8 cellular contexts compared by ENCODE assay signal in genomic region chr14:70941637-70942341, GRCh38. TPM values are rescaled to one million over a fixed set of nuclear protein-coding genes. Genes with fewer than 3 reads are reported as not detected.
DNase-seq lines count a peak whose midpoint lies in the region; ATAC-seq and TF ChIP-seq lines count a peak whose summit lies in the region.
"Not testable (repeated sequence)": the region's sequence is repeated elsewhere in the genome, so short reads cannot be mapped to it uniquely, and the experiment has no call there.

No MANE protein-coding gene starts in this region.

- not testable (repeated sequence) for H3K27ac ChIP-seq in upper lobe of right lung

- not testable (repeated sequence) for H3K36me3 ChIP-seq in upper lobe of right lung

- not testable (repeated sequence) for H3K9me3 ChIP-seq in T-helper 17 cell (ENCODE audit: control insufficient read depth, low read length, poor library complexity, severe bottlenecking); upper lobe of right lung

- not testable (repeated sequence) for H3K27me3 Mint-ChIP-seq in T-helper 17 cell; activated CD4-positive, alpha-beta memory T cell treated with anti-CD3 and anti-CD28 coated beads for 36 hours; activated T-helper 1 cell treated with anti-CD3 and anti-CD28 coated beads, Interleukin-12 subunit alpha, Interleukin-12 subunit beta, Interleukin-2, Interleukin-4 antibody, amounts not matched to agents 30 ng/mL and 10 ng/mL and 1 ng/mL, durations not matched to agents 14 hours and 24 hours and 36 hours (ENCODE audit: insufficient read depth); activated naive CD8-positive, alpha-beta T cell treated with anti-CD3 and anti-CD28 coated beads, Interleukin-2, amount 10 ng/mL, durations not matched to agents 7 days and 5 days

- DNase-seq in T-helper 17 cell (peak; percentile 39 to 77 (median 63)), left colon (peak; percentile 30 to 52), upper lobe of right lung (peak; percentile 82)
- DNase-seq in activated CD4-positive, alpha-beta memory T cell treated with anti-CD3 and anti-CD28 coated beads for 36 hours: peak; percentile 91
- peak; percentile 74 for DNase-seq in activated T-helper 1 cell treated with anti-CD3 and anti-CD28 coated beads, Interleukin-12 subunit alpha, Interleukin-12 subunit beta, Interleukin-2, Interleukin-4 antibody, amounts not matched to agents 30 ng/mL and 10 ng/mL and 1 ng/mL, durations not matched to agents 14 hours and 24 hours and 36 hours (ENCODE audit: low spot score)
- peak; percentile 72 for DNase-seq in activated naive CD8-positive, alpha-beta T cell treated with anti-CD3 and anti-CD28 coated beads, Interleukin-2, amount 10 ng/mL, durations not matched to agents 7 days and 5 days
- DNase-seq in stimulated activated CD4-positive, alpha-beta T cell treated with anti-CD3 and anti-CD28 coated beads, Interleukin-15, amount 100 ng/mL, for 48 hours (ENCODE audit: low read depth in 2 of 2): peak; percentile 26 to 46
- DNase-seq in stimulated activated CD8-positive, alpha-beta memory T cell treated with anti-CD3 and anti-CD28 coated beads, Interleukin-15, amount 100 ng/mL, for 4 hours (ENCODE audit: low read depth in 2 of 2): peak; percentile 15 to 22

- TF ChIP-seq CTCF in upper lobe of right lung (IDR thresholded peaks at IDR 0.05): not testable (repeated sequence)

- POLR2A ChIA-PET in activated CD4-positive, alpha-beta memory T cell treated with anti-CD3 and anti-CD28 coated beads for 36 hours (lab: Charles Lee): interaction anchor here (1.1 to 1.4 kb wide), 2 partner anchors 11 to 34 kb away, joined by 3 to 4 read pairs; partner anchors contain the start of gene PCNX1
- POLR2A ChIA-PET in activated naive CD8-positive, alpha-beta T cell treated with anti-CD3 and anti-CD28 coated beads, Interleukin-2, amount 10 ng/mL, durations not matched to agents 7 days and 5 days (lab: Charles Lee): interaction anchor here (0.9 to 2.2 kb wide), 6 partner anchors 11 to 56 kb away, joined by 3 to 14 read pairs (median 6); partner anchors contain the start of gene PCNX1

- H3K27me3 ChIP-seq in upper lobe of right lung: not testable (repeated sequence)

- H3K4me3 ChIP-seq in upper lobe of right lung: not testable (repeated sequence)

- not testable (repeated sequence) for H3K36me3 Mint-ChIP-seq in T-helper 17 cell (ENCODE audit: low read depth)
- H3K36me3 Mint-ChIP-seq in activated CD4-positive, alpha-beta memory T cell treated with anti-CD3 and anti-CD28 coated beads for 36 hours: peaks cover 56% of the 10 kb centered on the region
- H3K36me3 Mint-ChIP-seq in activated T-helper 1 cell treated with anti-CD3 and anti-CD28 coated beads, Interleukin-12 subunit alpha, Interleukin-12 subunit beta, Interleukin-2, Interleukin-4 antibody, amounts not matched to agents 30 ng/mL and 10 ng/mL and 1 ng/mL, durations not matched to agents 14 hours and 24 hours and 36 hours (ENCODE audit: low read depth): peaks cover 68% of the 10 kb centered on the region
- H3K36me3 Mint-ChIP-seq in activated naive CD8-positive, alpha-beta T cell treated with anti-CD3 and anti-CD28 coated beads, Interleukin-2, amount 10 ng/mL, durations not matched to agents 7 days and 5 days: peaks cover 85% of the 10 kb centered on the region

- peak overlapping the region; percentile 93 for H3K27ac Mint-ChIP-seq in T-helper 17 cell
- H3K27ac Mint-ChIP-seq in activated CD4-positive, alpha-beta memory T cell treated with anti-CD3 and anti-CD28 coated beads for 36 hours: peak overlapping the region; percentile 86
- H3K27ac Mint-ChIP-seq in activated T-helper 1 cell treated with anti-CD3 and anti-CD28 coated beads, Interleukin-12 subunit alpha, Interleukin-12 subunit beta, Interleukin-2, Interleukin-4 antibody, amounts not matched to agents 30 ng/mL and 10 ng/mL and 1 ng/mL, durations not matched to agents 14 hours and 24 hours and 36 hours: peak overlapping the region; percentile 82
- peak overlapping the region; percentile 78 for H3K27ac Mint-ChIP-seq in activated naive CD8-positive, alpha-beta T cell treated with anti-CD3 and anti-CD28 coated beads, Interleukin-2, amount 10 ng/mL, durations not matched to agents 7 days and 5 days

- ATAC-seq in T-helper 17 cell: peak; percentile 65
- not testable (repeated sequence) for ATAC-seq in activated naive CD8-positive, alpha-beta T cell treated with anti-CD3 and anti-CD28 coated beads, Interleukin-2, amount 10 ng/mL, durations not matched to agents 7 days and 5 days (ENCODE audit: low read depth); left colon; upper lobe of right lung

- intact Hi-C loops in activated CD4-positive, alpha-beta memory T cell treated with anti-CD3 and anti-CD28 coated beads for 36 hours (cut with micrococcal nuclease): loop anchor here (1.0 kb wide), 1 partner anchor 7 kb away; no protein-coding TSS in a partner anchor
- intact Hi-C loops in activated T-helper 1 cell treated with anti-CD3 and anti-CD28 coated beads, Interleukin-12 subunit alpha, Interleukin-12 subunit beta, Interleukin-2, Interleukin-4 antibody, amounts not matched to agents 30 ng/mL and 10 ng/mL and 1 ng/mL, durations not matched to agents 14 hours and 24 hours and 36 hours (cut with micrococcal nuclease); left colon (cut with DNase I, micrococcal nuclease); upper lobe of right lung (cut with DNase I): not testable (repeated sequence)

- peak overlapping the region; percentile 63 for H3K4me3 Mint-ChIP-seq in T-helper 17 cell
- H3K4me3 Mint-ChIP-seq in activated CD4-positive, alpha-beta memory T cell treated with anti-CD3 and anti-CD28 coated beads for 36 hours: peak overlapping the region; percentile 57
- peak overlapping the region; percentile 42 for H3K4me3 Mint-ChIP-seq in activated T-helper 1 cell treated with anti-CD3 and anti-CD28 coated beads, Interleukin-12 subunit alpha, Interleukin-12 subunit beta, Interleukin-2, Interleukin-4 antibody, amounts not matched to agents 30 ng/mL and 10 ng/mL and 1 ng/mL, durations not matched to agents 14 hours and 24 hours and 36 hours
- peak overlapping the region; percentile 69 for H3K4me3 Mint-ChIP-seq in activated naive CD8-positive, alpha-beta T cell treated with anti-CD3 and anti-CD28 coated beads, Interleukin-2, amount 10 ng/mL, durations not matched to agents 7 days and 5 days

- H3K9me3 Mint-ChIP-seq in activated CD4-positive, alpha-beta memory T cell treated with anti-CD3 and anti-CD28 coated beads for 36 hours: peaks cover 43% of the 10 kb centered on the region
- peaks cover 73% of the 10 kb centered on the region for H3K9me3 Mint-ChIP-seq in activated T-helper 1 cell treated with anti-CD3 and anti-CD28 coated beads, Interleukin-12 subunit alpha, Interleukin-12 subunit beta, Interleukin-2, Interleukin-4 antibody, amounts not matched to agents 30 ng/mL and 10 ng/mL and 1 ng/mL, durations not matched to agents 14 hours and 24 hours and 36 hours
- peaks cover 34% of the 10 kb centered on the region for H3K9me3 Mint-ChIP-seq in activated naive CD8-positive, alpha-beta T cell treated with anti-CD3 and anti-CD28 coated beads, Interleukin-2, amount 10 ng/mL, durations not matched to agents 7 days and 5 days

- peaks cover 15% of the 10 kb centered on the region for H3K4me1 ChIP-seq in upper lobe of right lung

- CTCF ChIA-PET in activated CD4-positive, alpha-beta memory T cell treated with anti-CD3 and anti-CD28 coated beads for 36 hours (lab: Charles Lee): interaction anchor here (0.8 to 3.0 kb wide), 11 partner anchors 11 to 40 kb away, joined by 3 to 27 read pairs (median 4); partner anchors contain the start of gene PCNX1

- H3K4me1 Mint-ChIP-seq in T-helper 17 cell: peaks cover 24% of the 10 kb centered on the region
- H3K4me1 Mint-ChIP-seq in activated CD4-positive, alpha-beta memory T cell treated with anti-CD3 and anti-CD28 coated beads for 36 hours (ENCODE audit: low read depth): peaks cover 76% of the 10 kb centered on the region
- peaks cover 61% of the 10 kb centered on the region for H3K4me1 Mint-ChIP-seq in activated T-helper 1 cell treated with anti-CD3 and anti-CD28 coated beads, Interleukin-12 subunit alpha, Interleukin-12 subunit beta, Interleukin-2, Interleukin-4 antibody, amounts not matched to agents 30 ng/mL and 10 ng/mL and 1 ng/mL, durations not matched to agents 14 hours and 24 hours and 36 hours (ENCODE audit: low read depth)
- H3K4me1 Mint-ChIP-seq in activated naive CD8-positive, alpha-beta T cell treated with anti-CD3 and anti-CD28 coated beads, Interleukin-2, amount 10 ng/mL, durations not matched to agents 7 days and 5 days: peaks cover 43% of the 10 kb centered on the region

RNA-seq across cellular contexts. Expression of gene PCNX1, which starts 34.5 kb away (rescaled TPM):
- total RNA-seq in T-helper 17 cell: 100 to 1,000 TPM; 140 to 153 TPM
- total RNA-seq in activated CD4-positive, alpha-beta memory T cell treated with anti-CD3 and anti-CD28 coated beads for 36 hours: 10 to 100 TPM; 39.2 to 44.4 TPM
- total RNA-seq in activated T-helper 1 cell treated with anti-CD3 and anti-CD28 coated beads, Interleukin-12 subunit alpha, Interleukin-12 subunit beta, Interleukin-2, Interleukin-4 antibody, amounts not matched to agents 30 ng/mL and 10 ng/mL and 1 ng/mL, durations not matched to agents 14 hours and 24 hours and 36 hours: 37.9 and 42.7 TPM in 2 replicates
- total RNA-seq in activated naive CD8-positive, alpha-beta T cell treated with anti-CD3 and anti-CD28 coated beads, Interleukin-2, amount 10 ng/mL, durations not matched to agents 7 days and 5 days: 10 to 100 TPM; 80.0 to 93.0 TPM
- 10 to 100 TPM; 24.5 to 32.8 TPM for total RNA-seq in left colon
- total RNA-seq in upper lobe of right lung: 46.5 TPM

Comparison
In these comparisons a context has a peak if more than half of its experiments do, and no peak if none do; other contexts are left out.
1. DNase-seq: peak in every context shown above with its lines; median percentile 91 in activated CD4-positive, alpha-beta memory T cell treated with anti-CD3 and anti-CD28 coated beads for 36 hours; 82 in upper lobe of right lung; 74 in activated T-helper 1 cell treated with anti-CD3 and anti-CD28 coated beads, Interleukin-12 subunit alpha, Interleukin-12 subunit beta, Interleukin-2, Interleukin-4 antibody, amounts not matched to agents 30 ng/mL and 10 ng/mL and 1 ng/mL, durations not matched to agents 14 hours and 24 hours and 36 hours; 72 in activated naive CD8-positive, alpha-beta T cell treated with anti-CD3 and anti-CD28 coated beads, Interleukin-2, amount 10 ng/mL, durations not matched to agents 7 days and 5 days; 63 in T-helper 17 cell; 41 in left colon; 36 in stimulated activated CD4-positive, alpha-beta T cell treated with anti-CD3 and anti-CD28 coated beads, Interleukin-15, amount 100 ng/mL, for 48 hours; 18 in stimulated activated CD8-positive, alpha-beta memory T cell treated with anti-CD3 and anti-CD28 coated beads, Interleukin-15, amount 100 ng/mL, for 4 hours.